Comparison of ENCODE assay signal across 8 cellular contexts in genomic region chr1:198156111-198156744, GRCh38. TPM values are rescaled to one million over a fixed set of nuclear protein-coding genes. Genes with fewer than 3 reads are reported as not detected.
DNase-seq lines count a peak whose midpoint lies in the region; ATAC-seq, FAIRE-seq and TF ChIP-seq lines count a peak whose summit lies in the region.

No MANE protein-coding gene starts in this region.

- DNase-seq in NCI-H1694 (lab: John Stamatoyannopoulos, UW) = peak; percentile 79
- DNase-seq in MCF 10A (ENCODE audit: unreplicated experiment) = peak; percentile 91
- peak; percentile 66 to 72 (median 71) for DNase-seq in immature natural killer cell
- peak; percentile 43 to 74 for DNase-seq in stimulated activated CD4-positive, alpha-beta T cell treated with anti-CD3 and anti-CD28 coated beads, Interleukin-12 subunit alpha, Interleukin-12 subunit beta, amount 100 ng/mL, for 24 hours (ENCODE audit: low read depth in 2 of 2)

- peak overlapping the region; percentile 85 for H3K4me3 Mint-ChIP-seq in MCF 10A (ENCODE audit: unreplicated experiment)
- peak overlapping the region; percentile 89 to 99 (median 91) for H3K4me3 Mint-ChIP-seq in immature natural killer cell

- CTCF ChIA-PET in MCF 10A (lab: Yijun Ruan, JAX) = interaction anchor here (0.5 to 4.6 kb wide), 24 partner anchors 10 to 541 kb away, joined by 3 to 15 read pairs (median 4); no protein-coding TSS in a partner anchor

- peak; percentile 76 for TF ChIP-seq CTCF in GM12875 (IDR thresholded peaks at IDR 0.05; ENCODE audit: borderline replicate concordance, insufficient read depth, low read depth, low read length)
- TF ChIP-seq CTCF in MCF 10A (IDR thresholded peaks at IDR 0.05; ENCODE audit: unreplicated experiment) = peak; percentile 84

- H3K36me3 Mint-ChIP-seq in MCF 10A (ENCODE audit: insufficient read depth, unreplicated experiment) = no peaks in the 10 kb centered on the region
- peaks cover 0 to 4% (median 0%) of the 10 kb centered on the region in 3 donors for H3K36me3 Mint-ChIP-seq in immature natural killer cell

- intact Hi-C loops in MCF 10A (cut with micrococcal nuclease) = loop anchor here (1.0 to 10.0 kb wide), 12 partner anchors 57 to 631 kb away; no protein-coding TSS in a partner anchor

- BruUV-seq in MCF 10A (replicated peaks; lab: Mats Ljungman, UMichigan) = TSS peak; percentile 41

- peak overlapping the region; percentile 86 for H3K27ac Mint-ChIP-seq in MCF 10A (ENCODE audit: low read depth, unreplicated experiment)
- H3K27ac Mint-ChIP-seq in immature natural killer cell = peak overlapping the region; percentile 84 to 94 (median 93)

- H3K27me3 Mint-ChIP-seq in MCF 10A (ENCODE audit: insufficient read depth, unreplicated experiment) (no peaks in the 10 kb centered on the region), immature natural killer cell (ENCODE audit: low read depth in 3 of 3) (peaks cover 0 to 15% (median 9%) of the 10 kb centered on the region in 3 donors)

- H3K4me3 ChIP-seq in GM12875 (ENCODE audit: low read depth, low read length) = peak overlapping the region; percentile 88

- peaks cover 45% of the 10 kb centered on the region for H3K4me1 Mint-ChIP-seq in MCF 10A (ENCODE audit: insufficient read depth, unreplicated experiment)
- peaks cover 32 to 47% of the 10 kb centered on the region in 2 donors for H3K4me1 Mint-ChIP-seq in immature natural killer cell

- ATAC-seq in HG02870 (IDR thresholded peaks at IDR 0.05; ENCODE audit: unreplicated experiment) = peak; percentile 23
- no peak for ATAC-seq in HG02840 (IDR thresholded peaks at IDR 0.05; ENCODE audit: low FRiP score, unreplicated experiment)

- H3K9me3 Mint-ChIP-seq in MCF 10A (ENCODE audit: unreplicated experiment) (no peaks in the 10 kb centered on the region), immature natural killer cell (no peaks in the 10 kb centered on the region)

- FAIRE-seq in TTC549 (lab: Jason Lieb, UNC) = peak; percentile 79

- POLR2A ChIA-PET in MCF 10A (lab: Yijun Ruan, JAX) = interaction anchor here (0.6 to 8.1 kb wide), 66 partner anchors 8 to 1014 kb away, joined by 3 to 159 read pairs (median 4); partner anchors contain the start of gene C1orf53

RNA-seq across cellular contexts. Expression of gene NEK7, which starts 0.6 kb away (rescaled TPM):
- 51.1 and 54.4 TPM in 2 replicates for total RNA-seq in MCF 10A (2022)
- 10 to 100 TPM; 42.7 to 47.4 (median 47.3) TPM for polyA plus RNA-seq in immature natural killer cell
